ENCODE assay signal across 23 cellular contexts in the genomic region with DNA sequence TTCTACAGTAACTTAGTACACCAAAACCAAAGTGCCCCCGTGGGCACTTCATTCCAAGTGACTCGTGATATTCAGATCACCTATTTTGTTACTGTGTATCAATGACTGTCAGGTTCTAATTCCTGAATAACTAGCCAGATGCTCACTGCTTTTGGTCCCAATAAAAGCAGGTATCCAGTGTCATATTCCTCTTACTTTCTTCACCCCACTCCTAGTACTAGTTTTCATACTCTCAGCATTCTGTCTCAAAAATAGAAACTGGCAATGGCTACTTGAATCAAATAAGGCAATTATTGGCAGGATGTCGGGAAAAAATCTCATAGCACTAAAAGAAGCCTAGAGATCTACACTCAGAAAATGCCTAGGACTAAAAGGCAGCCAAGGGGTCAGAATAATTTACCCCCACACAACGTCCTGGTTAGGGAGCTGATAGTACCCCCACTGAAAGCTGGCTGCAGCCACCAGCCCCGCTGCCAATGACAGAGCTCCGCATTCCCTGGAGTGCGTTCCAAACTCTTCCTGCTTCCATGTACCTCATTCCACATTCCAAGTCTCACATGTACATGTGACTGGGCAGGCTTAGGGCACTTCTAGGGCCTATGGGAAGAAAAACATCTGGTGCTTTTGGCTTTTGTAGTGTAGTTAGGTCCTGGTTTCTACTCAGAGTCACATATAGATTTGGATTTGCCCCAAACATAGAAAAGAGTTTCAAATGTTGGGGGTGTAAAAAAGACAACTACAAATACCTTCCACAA.
DNase-seq lines count a peak whose midpoint lies in the region; ATAC-seq, FAIRE-seq and TF ChIP-seq lines count a peak whose summit lies in the region.
"Had no signal": no experiment of that assay in that cellular context is flagged by ENCODE, and none has a peak within 500 bp of the region (broad histone marks: within the 10 kb centered on the region; RNA-seq: fewer than 3 reads in every experiment).

No MANE protein-coding gene starts in this region.

- H3K27ac Mint-ChIP-seq in activated T-helper 2 cell treated with anti-CD3 and anti-CD28 coated beads, Interferon-gamma antibody, Interleukin-2, Interleukin-4, amounts not matched to agents 10 μg/mL and 5 μg/mL and 100 μg/mL, durations not matched to agents 14 hours and 24 hours and 36 hours, result no peak overlapping the region
- H3K27ac Mint-ChIP-seq: CD14-positive monocyte; CD4-positive, alpha-beta T cell; CD8-positive, alpha-beta memory T cell; GM23338 had no signal

- no peaks in the 10 kb centered on the region for H3K36me3 ChIP-seq in HepG2 (replicated peaks in 1 of 2; ENCODE audit: control insufficient read depth in 1 of 2, insufficient read depth in 2 of 2, low read length in 2 of 2)
- no peaks in the 10 kb centered on the region for H3K36me3 ChIP-seq in right lobe of liver
- no peaks in the 10 kb centered on the region for H3K36me3 ChIP-seq in body of pancreas (replicated peaks in 1 of 2; ENCODE audit: insufficient read depth in 1 of 2, low read depth in 2 of 2)
- H3K36me3 ChIP-seq in osteoblast (ENCODE audit: insufficient read depth, low read length), result no peaks in the 10 kb centered on the region
- H3K36me3 ChIP-seq in psoas muscle (ENCODE audit: insufficient read depth in 1 of 2, low read depth in 1 of 2), result no peaks in the 10 kb centered on the region
- H3K36me3 ChIP-seq: BE2C; BLaER1 treated with 17β-estradiol and CSF1 and Interleukin-3, amounts not matched to agents 10 nM and 100 nM; HAP-1 had no signal

- DNase-seq in HepG2 (ENCODE audit: low spot score) (no peak), right lobe of liver (no peak), body of pancreas (no peak), osteoblast (ENCODE audit: insufficient read length, low spot score, missing footprints) (peak; percentile 5), psoas muscle (no peak)
- no peak for DNase-seq in activated T-helper 2 cell treated with anti-CD3 and anti-CD28 coated beads, Interferon-gamma antibody, Interleukin-2, Interleukin-4, amounts not matched to agents 10 μg/mL and 5 μg/mL and 100 μg/mL, durations not matched to agents 14 hours and 24 hours and 36 hours (ENCODE audit: low spot score)
- DNase-seq: 8988T; ACHN; BE2C; CD4-positive, alpha-beta T cell; CD8-positive, alpha-beta memory T cell; DMS79; EL; GDM1 had no signal

- in situ Hi-C loops in HepG2 (cut with HindIII; ENCODE audit: extremely low pct_ligation_motif_present, low pct_unique_long_range_greater_than_20kb), result no loop called here

- H3K27me3 ChIP-seq in HepG2 (ENCODE audit: control insufficient read depth in 1 of 2, insufficient read depth in 2 of 2, low read length in 2 of 2) (no peaks in the 10 kb centered on the region; a peak in 2 of 5 replicates), right lobe of liver (peaks cover 3 to 26% of the 10 kb centered on the region in 2 donors), body of pancreas (peaks cover 0 to 7% of the 10 kb centered on the region in 2 donors), osteoblast (ENCODE audit: insufficient read depth, low read length) (peaks cover 14% of the 10 kb centered on the region), psoas muscle (ENCODE audit: insufficient read depth in 3 of 3, low read length in 2 of 3) (peaks cover 0 to 30% (median 3%) of the 10 kb centered on the region in 3 donors)

- TF ChIP-seq EP300 in HepG2 (IDR thresholded peaks at IDR 0.05; ENCODE audit: low read depth in 2 of 2, low read length in 2 of 2) (no peak), HepG2 (CRISPR knock-in tag; IDR thresholded peaks at IDR 0.05; ENCODE audit: borderline replicate concordance) (no peak)

- H3K9ac ChIP-seq in HepG2 (ENCODE audit: insufficient read depth, low read depth, low read length), result no peak overlapping the region
- H3K9ac ChIP-seq: BLaER1 treated with 17β-estradiol and CSF1 and Interleukin-3, amounts not matched to agents 10 nM and 100 nM had no signal

- no peak for TF ChIP-seq CTCF in HepG2 (CRISPR knock-in tag; IDR thresholded peaks at IDR 0.05)
- TF ChIP-seq CTCF in right lobe of liver (IDR thresholded peaks at IDR 0.05), result no peak
- TF ChIP-seq CTCF in body of pancreas (IDR thresholded peaks at IDR 0.05), result no peak
- TF ChIP-seq CTCF in osteoblast (IDR thresholded peaks at IDR 0.05; ENCODE audit: extremely low read depth, low read depth, low read length), result no peak
- TF ChIP-seq CTCF in psoas muscle (IDR thresholded peaks at IDR 0.05), result no peak

- intact Hi-C loops in HepG2 (cut with micrococcal nuclease; ENCODE audit: unreplicated experiment) (no loop called here), right lobe of liver (cut with DNase I) (no loop called here), body of pancreas (cut with DNase I) (no loop called here), psoas muscle (cut with DNase I) (no loop called here)
- intact Hi-C loops in activated T-helper 2 cell treated with anti-CD3 and anti-CD28 coated beads, Interferon-gamma antibody, Interleukin-2, Interleukin-4, amounts not matched to agents 10 μg/mL and 5 μg/mL and 100 μg/mL, durations not matched to agents 14 hours and 24 hours and 36 hours (cut with micrococcal nuclease), result no loop called here

- no peak for FAIRE-seq in HepG2 (lab: Jason Lieb, UNC)
- FAIRE-seq: A549, GM12878, GM19239, H54 had no signal

- 46% methylated on average over 5 of the region's 7 CpGs for WGBS in HepG2 (ENCODE audit: low lambda C conversion rate)
- 78% methylated on average over 7 of the region's 7 CpGs for WGBS in right lobe of liver (ENCODE audit: insufficient coverage, low coverage, low lambda C conversion rate, missing lambda C conversion rate)
- WGBS in body of pancreas, 2 donors, result 74 to 84% methylated on average over 7 of the region's 7 CpGs
- WGBS in psoas muscle, 3 donors, result 38 to 58% (median 38%) methylated on average over 7 of the region's 7 CpGs

- no TSS peak for BruUV-seq in HepG2 (replicated peaks; lab: Mats Ljungman, UMichigan)

- H4K20me1 ChIP-seq in HepG2 (ENCODE audit: insufficient read depth, low read length) (peaks cover 3% of the 10 kb centered on the region; the same call in 1 of the 2 replicates), osteoblast (ENCODE audit: insufficient read depth, low read length) (peaks cover 4% of the 10 kb centered on the region)
- H4K20me1 ChIP-seq: BLaER1 treated with 17β-estradiol and CSF1 and Interleukin-3, amounts not matched to agents 10 nM and 100 nM had no signal

- H3K9me3 Mint-ChIP-seq in activated T-helper 2 cell treated with anti-CD3 and anti-CD28 coated beads, Interferon-gamma antibody, Interleukin-2, Interleukin-4, amounts not matched to agents 10 μg/mL and 5 μg/mL and 100 μg/mL, durations not matched to agents 14 hours and 24 hours and 36 hours, result no peaks in the 10 kb centered on the region
- H3K9me3 Mint-ChIP-seq: CD4-positive, alpha-beta T cell had no signal

- no peak overlapping the region for H3K4me3 Mint-ChIP-seq in activated T-helper 2 cell treated with anti-CD3 and anti-CD28 coated beads, Interferon-gamma antibody, Interleukin-2, Interleukin-4, amounts not matched to agents 10 μg/mL and 5 μg/mL and 100 μg/mL, durations not matched to agents 14 hours and 24 hours and 36 hours (ENCODE audit: low read depth)
- H3K4me3 Mint-ChIP-seq: CD14-positive monocyte; CD4-positive, alpha-beta T cell; CD8-positive, alpha-beta memory T cell; GM23338 had no signal

- H3K27ac ChIP-seq in HepG2 (ENCODE audit: extremely low read length, insufficient read depth, low read length), result no peak overlapping the region
- H3K27ac ChIP-seq in right lobe of liver, result no peak overlapping the region
- H3K27ac ChIP-seq in body of pancreas, result no peak overlapping the region
- no peak overlapping the region for H3K27ac ChIP-seq in osteoblast (ENCODE audit: low read depth, low read length)
- H3K27ac ChIP-seq in psoas muscle, result no peak overlapping the region
- H3K27ac ChIP-seq: A549; BLaER1 treated with 17β-estradiol and CSF1 and Interleukin-3, amounts not matched to agents 10 nM and 100 nM had no signal

- CTCF ChIA-PET in HepG2 (lab: Yijun Ruan, JAX; ENCODE audit: low intra/inter-chr PET ratio, low total read pairs), result no interaction called here

- H3K9me3 ChIP-seq in HepG2 (ENCODE audit: low read length) (no peaks in the 10 kb centered on the region), right lobe of liver (no peaks in the 10 kb centered on the region), body of pancreas (peaks cover 0 to 9% (median 0%) of the 10 kb centered on the region in 3 donors), osteoblast (ENCODE audit: low read depth, low read length) (no peaks in the 10 kb centered on the region), psoas muscle (no peaks in the 10 kb centered on the region)
- H3K9me3 ChIP-seq: BE2C, HAP-1 had no signal

- no peaks in the 10 kb centered on the region for H3K4me1 Mint-ChIP-seq in activated T-helper 2 cell treated with anti-CD3 and anti-CD28 coated beads, Interferon-gamma antibody, Interleukin-2, Interleukin-4, amounts not matched to agents 10 μg/mL and 5 μg/mL and 100 μg/mL, durations not matched to agents 14 hours and 24 hours and 36 hours (ENCODE audit: low read depth)

- TF ChIP-seq RAD21 in HepG2 (CRISPR knock-in tag; IDR thresholded peaks at IDR 0.05), result no peak

- peaks cover 16% of the 10 kb centered on the region for H3K4me1 ChIP-seq in HepG2 (ENCODE audit: insufficient read depth, low read length)
- peaks cover 0 to 5% (median 0%) of the 10 kb centered on the region in 4 donors for H3K4me1 ChIP-seq in right lobe of liver
- H3K4me1 ChIP-seq in body of pancreas, result peaks cover 6% of the 10 kb centered on the region
- peaks cover 21% of the 10 kb centered on the region for H3K4me1 ChIP-seq in osteoblast (ENCODE audit: insufficient read depth, low read length)
- no peaks in the 10 kb centered on the region for H3K4me1 ChIP-seq in psoas muscle
- H3K4me1 ChIP-seq: BE2C had no signal

- no peak for ATAC-seq in HepG2
- ATAC-seq in right lobe of liver, result no peak
- ATAC-seq in body of pancreas, result peak; percentile 30
- no peak for ATAC-seq in HG03045 (IDR thresholded peaks at IDR 0.05; ENCODE audit: unreplicated experiment)
- no peak for ATAC-seq in psoas muscle
- ATAC-seq: A549, GM12878, GM23338 had no signal

- H3K79me2 ChIP-seq in HepG2 (ENCODE audit: insufficient read depth, low read length) (no peaks in the 10 kb centered on the region), osteoblast (ENCODE audit: insufficient read depth, low read length) (no peaks in the 10 kb centered on the region)

- TF ChIP-seq POLR2A in HepG2 (IDR thresholded peaks at IDR 0.05; ENCODE audit: insufficient read depth in 1 of 2, low read depth in 2 of 2, low read length in 2 of 2), result no peak
- TF ChIP-seq POLR2A in right lobe of liver (IDR thresholded peaks at IDR 0.05), result no peak
- TF ChIP-seq POLR2A in body of pancreas (IDR thresholded peaks at IDR 0.05), result no peak

- no peak overlapping the region for H3K4me3 ChIP-seq in HepG2 (replicated peaks in 1 of 3; ENCODE audit: insufficient read depth in 1 of 3, low read depth in 2 of 3, low read length in 3 of 3)
- H3K4me3 ChIP-seq in right lobe of liver, result no peak overlapping the region
- no peak overlapping the region for H3K4me3 ChIP-seq in body of pancreas
- no peak overlapping the region for H3K4me3 ChIP-seq in osteoblast (ENCODE audit: insufficient read depth, low read length)
- H3K4me3 ChIP-seq in psoas muscle, result no peak overlapping the region
- H3K4me3 ChIP-seq: A549; BLaER1 treated with 17β-estradiol and CSF1 and Interleukin-3, amounts not matched to agents 10 nM and 100 nM; GM12878; GM23338; HAP-1 had no signal

- H3K27me3 Mint-ChIP-seq in activated T-helper 2 cell treated with anti-CD3 and anti-CD28 coated beads, Interferon-gamma antibody, Interleukin-2, Interleukin-4, amounts not matched to agents 10 μg/mL and 5 μg/mL and 100 μg/mL, durations not matched to agents 14 hours and 24 hours and 36 hours (ENCODE audit: low read depth), result peaks cover 38% of the 10 kb centered on the region

- H2AFZ ChIP-seq in HepG2 (ENCODE audit: low read length), result no peak overlapping the region
- H2AFZ ChIP-seq in osteoblast (ENCODE audit: low read length), result no peak overlapping the region
- H2AFZ ChIP-seq: GM23338 had no signal

- no peaks in the 10 kb centered on the region for H3K36me3 Mint-ChIP-seq in activated T-helper 2 cell treated with anti-CD3 and anti-CD28 coated beads, Interferon-gamma antibody, Interleukin-2, Interleukin-4, amounts not matched to agents 10 μg/mL and 5 μg/mL and 100 μg/mL, durations not matched to agents 14 hours and 24 hours and 36 hours (ENCODE audit: low read depth)

- H3K4me2 ChIP-seq in HepG2 (ENCODE audit: low read depth, low read length) (peak overlapping the region; percentile 93; the same call in 1 of the 2 replicates), osteoblast (ENCODE audit: insufficient read depth, low read length) (no peak overlapping the region)
- H3K4me2 ChIP-seq: A549; BLaER1 treated with 17β-estradiol and CSF1 and Interleukin-3, amounts not matched to agents 10 nM and 100 nM; GM23338 had no signal

- POLR2A ChIA-PET in HepG2 (lab: Yijun Ruan, JAX), result no interaction called here
